ENCODE assay signal across 15 cellular contexts in genomic region chr1:2088434-2088833, GRCh38. TPM values are rescaled to one million over a fixed set of nuclear protein-coding genes. Genes with fewer than 3 reads are reported as not detected.
DNase-seq lines count a peak whose midpoint lies in the region; ATAC-seq and TF ChIP-seq lines count a peak whose summit lies in the region.
"Had no signal": no experiment of that assay in that cellular context is flagged by ENCODE, and none has a peak within 500 bp of the region (broad histone marks: within the 10 kb centered on the region; RNA-seq: fewer than 3 reads in every experiment).

No MANE protein-coding gene starts in this region.

- intact Hi-C loops in left cardiac atrium (cut with DNase I) = no loop called here

- H3K4me3 ChIP-seq in retinal pigment epithelial cell (ENCODE audit: low read length) = no peak overlapping the region

- peak; percentile 14 to 57 for ATAC-seq in left cardiac atrium
- no peak for ATAC-seq in HG02938 (IDR thresholded peaks at IDR 0.05; ENCODE audit: unreplicated experiment)
- no peak for ATAC-seq in GM18907 (IDR thresholded peaks at IDR 0.05; ENCODE audit: unreplicated experiment)
- ATAC-seq: activated CD8-positive, alpha-beta memory T cell treated with anti-CD3 and anti-CD28 coated beads, Interleukin-2, amount 10 ng/mL, durations not matched to agents 7 days and 5 days; Panc1 had no signal

- peak; percentile 87 for DNase-seq in GM03348 (ENCODE audit: low spot score)
- peak; percentile 24 for DNase-seq in astrocyte of the hippocampus (ENCODE audit: low read depth, low spot score)
- DNase-seq in left cardiac atrium = no peak
- DNase-seq in retinal pigment epithelial cell (ENCODE audit: low read depth) = peak; percentile 20
- DNase-seq in effector CD4-positive, alpha-beta T cell = no peak
- DNase-seq in cerebellar nuclear complex (lab: John Stamatoyannopoulos, UW) = no peak
- DNase-seq: activated CD8-positive, alpha-beta memory T cell treated with anti-CD3 and anti-CD28 coated beads, Interleukin-2, amount 10 ng/mL, durations not matched to agents 7 days and 5 days; activated naive CD8-positive, alpha-beta T cell treated with anti-CD3 and anti-CD28 coated beads for 36 hours; CD4-positive, alpha-beta memory T cell; naive B cell; stimulated activated CD4-positive, alpha-beta T cell treated with anti-CD3 and anti-CD28 coated beads, Interleukin-15, amount 100 ng/mL, for 24 hours; T1000 had no signal

- TF ChIP-seq CTCF in retinal pigment epithelial cell (conservative IDR thresholded peaks at IDR 0.05; ENCODE audit: low read depth, low read length) = no peak

RNA-seq across cellular contexts. Expression of gene PRKCZ, which starts 38.2 kb away (rescaled TPM):
- total RNA-seq in left cardiac atrium = 10 to 100 TPM; 12.4 to 20.7 TPM

Comparison
In these comparisons a context has a peak if more than half of its experiments do, and no peak if none do; other contexts are left out.
1. DNase-seq: peak in GM03348 (single experiment), astrocyte of the hippocampus (single experiment) and retinal pigment epithelial cell (single experiment); none in left cardiac atrium (single experiment), effector CD4-positive, alpha-beta T cell (single experiment) and cerebellar nuclear complex (0 of 2).
2. ATAC-seq: peak in left cardiac atrium (2 of 2); none in HG02938 (single experiment) and GM18907 (single experiment).